1 cellular context compared by ENCODE assay signal in the genomic region with DNA sequence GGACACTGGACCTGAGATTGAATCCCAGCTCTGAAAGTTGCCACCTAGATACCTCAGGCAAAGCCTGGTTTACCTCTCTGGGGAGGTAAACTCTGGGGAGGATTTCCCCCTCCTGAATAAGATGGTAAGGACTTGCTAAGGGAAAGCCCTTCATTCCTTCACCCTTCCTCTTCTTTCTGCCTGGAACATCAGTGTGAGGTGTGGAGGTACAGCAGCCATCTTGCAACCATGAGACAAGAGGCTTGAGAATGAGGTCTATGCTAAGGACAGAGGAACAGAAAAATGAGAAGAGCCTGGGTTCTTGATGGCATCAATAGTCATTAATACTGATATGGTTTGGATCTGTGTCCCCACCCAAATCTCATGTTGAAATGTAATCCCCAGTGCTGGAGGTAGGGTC.
TF ChIP-seq lines count a peak whose summit lies in the region.

No MANE protein-coding gene starts in this region.

TF ChIP-seq in IMR-90, 13 proteins besides CTCF, POLR2A, EP300 and RAD21:
- TF ChIP-seq, protein P1, sequence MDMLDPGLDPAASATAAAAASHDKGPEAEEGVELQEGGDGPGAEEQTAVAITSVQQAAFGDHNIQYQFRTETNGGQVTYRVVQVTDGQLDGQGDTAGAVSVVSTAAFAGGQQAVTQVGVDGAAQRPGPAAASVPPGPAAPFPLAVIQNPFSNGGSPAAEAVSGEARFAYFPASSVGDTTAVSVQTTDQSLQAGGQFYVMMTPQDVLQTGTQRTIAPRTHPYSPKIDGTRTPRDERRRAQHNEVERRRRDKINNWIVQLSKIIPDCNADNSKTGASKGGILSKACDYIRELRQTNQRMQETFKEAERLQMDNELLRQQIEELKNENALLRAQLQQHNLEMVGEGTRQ (IDR thresholded peaks at IDR 0.05; ENCODE audit: low read depth, low read length), result no peak
- TF ChIP-seq MXI1 (IDR thresholded peaks at IDR 0.05; ENCODE audit: borderline replicate concordance, low read depth, low read length) (no peak), SMC3 (IDR thresholded peaks at IDR 0.05; ENCODE audit: low read depth, low read length) (no peak), MAFK (IDR thresholded peaks at IDR 0.05; ENCODE audit: low read depth, low read length) (no peak), FOS (IDR thresholded peaks at IDR 0.05; ENCODE audit: low read depth, low read length) (no peak), RFX5 (IDR thresholded peaks at IDR 0.05; ENCODE audit: low read depth, low read length) (no peak), NFE2L2 (IDR thresholded peaks at IDR 0.05; ENCODE audit: low read depth, low read length) (no peak), BHLHE40 (IDR thresholded peaks at IDR 0.05; ENCODE audit: low read depth, low read length) (no peak), RCOR1 (IDR thresholded peaks at IDR 0.05; ENCODE audit: insufficient replicate concordance, low read length) (no peak), MAZ (IDR thresholded peaks at IDR 0.05; ENCODE audit: borderline replicate concordance, low read depth, low read length) (no peak), CHD1 (IDR thresholded peaks at IDR 0.05; ENCODE audit: low read depth, low read length) (no peak), CEBPB (IDR thresholded peaks at IDR 0.05; ENCODE audit: low read depth, low read length) (no peak)
- TF ChIP-seq, protein P2, sequence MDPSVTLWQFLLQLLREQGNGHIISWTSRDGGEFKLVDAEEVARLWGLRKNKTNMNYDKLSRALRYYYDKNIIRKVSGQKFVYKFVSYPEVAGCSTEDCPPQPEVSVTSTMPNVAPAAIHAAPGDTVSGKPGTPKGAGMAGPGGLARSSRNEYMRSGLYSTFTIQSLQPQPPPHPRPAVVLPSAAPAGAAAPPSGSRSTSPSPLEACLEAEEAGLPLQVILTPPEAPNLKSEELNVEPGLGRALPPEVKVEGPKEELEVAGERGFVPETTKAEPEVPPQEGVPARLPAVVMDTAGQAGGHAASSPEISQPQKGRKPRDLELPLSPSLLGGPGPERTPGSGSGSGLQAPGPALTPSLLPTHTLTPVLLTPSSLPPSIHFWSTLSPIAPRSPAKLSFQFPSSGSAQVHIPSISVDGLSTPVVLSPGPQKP (IDR thresholded peaks at IDR 0.05; ENCODE audit: borderline replicate concordance, low read depth, low read length), result no peak
